24 cellular contexts compared by ENCODE assay signal in the genomic region with DNA sequence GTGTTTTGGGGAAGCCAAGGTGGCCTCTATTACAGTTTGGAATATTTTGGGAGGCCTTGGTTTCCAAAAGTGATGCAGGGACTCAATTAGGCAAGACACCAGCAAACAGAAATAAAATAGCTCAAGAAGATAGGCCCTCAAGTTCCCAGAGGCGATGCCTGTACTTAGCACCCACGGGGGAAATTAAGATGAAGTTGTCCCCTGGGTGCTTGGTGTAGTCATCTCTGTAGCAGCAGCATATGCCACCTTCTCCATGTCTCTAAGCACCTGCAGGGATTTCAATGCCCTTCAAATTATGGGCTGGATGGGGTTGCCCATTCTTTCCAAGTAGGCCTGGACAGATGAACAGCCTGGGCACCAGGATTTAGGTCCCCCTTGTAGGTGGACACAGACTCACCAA.
A peak's percentile ranks its signal among the peaks of the same experiment; 100 is the strongest.
DNase-seq lines count a peak whose midpoint lies in the region; ATAC-seq, FAIRE-seq and TF ChIP-seq lines count a peak whose summit lies in the region.
"Had no signal": no experiment of that assay in that cellular context is flagged by ENCODE, and none has a peak within 500 bp of the region (broad histone marks: within the 10 kb centered on the region; RNA-seq: fewer than 3 reads in every experiment).

No MANE protein-coding gene starts in this region.

- peak; percentile 50 for DNase-seq in GM12878 (ENCODE audit: low read depth, low spot score)
- DNase-seq in activated CD8-positive, alpha-beta memory T cell treated with anti-CD3 and anti-CD28 coated beads, Interleukin-2, amount 10 ng/mL, durations not matched to agents 7 days and 5 days, result no peak
- DNase-seq: Caco-2; CD4-positive, alpha-beta memory T cell; DMS 273 treated with DMSO at 0.1 percent for 48 hours; DMS79 treated with DMSO at 0.1 percent for 48 hours; GOT3; HCEC 1CT; NCI-H1105 treated with DMSO at 0.1 percent for 48 hours; NCI-H2029 treated with DMSO at 0.1 percent for 48 hours; NCI-H510A; NCI-H774; NK-92 treated with Interleukin-12 subunit alpha and Interleukin-12 subunit beta, amount 100 ng/mL, for 24 hours; SIG-M5; SK-N-SH; T-helper 2 cell had no signal

- H3K9me3 Mint-ChIP-seq in activated CD8-positive, alpha-beta memory T cell treated with anti-CD3 and anti-CD28 coated beads, Interleukin-2, amount 10 ng/mL, durations not matched to agents 7 days and 5 days (ENCODE audit: low read depth), result no peaks in the 10 kb centered on the region
- H3K9me3 Mint-ChIP-seq: IgD-negative memory B cell had no signal

- TF ChIP-seq POLR2A in GM12878 (IDR thresholded peaks at IDR 0.05; ENCODE audit: low read depth, low read length) (no peak), GM18505 (IDR thresholded peaks at IDR 0.05; ENCODE audit: borderline replicate concordance, extremely low read depth, insufficient read depth, insufficient read length) (no peak)

- SMC1A ChIA-PET in GM12878 (lab: Charles Lee; ENCODE audit: uncharacterized antibody, unreplicated experiment), result interaction anchor here (0.6 to 5.2 kb wide), 9 partner anchors 9 to 455 kb away, joined by 3 to 32 read pairs (median 3); no protein-coding TSS in a partner anchor

- no peak for FAIRE-seq in GM12878 (lab: Jason Lieb, UNC)
- FAIRE-seq: GM12891 had no signal

- H4K20me1 ChIP-seq in GM12878 (ENCODE audit: control insufficient read depth, insufficient read depth), result no peaks in the 10 kb centered on the region

- no peak for TF ChIP-seq RAD21 in GM12878 (IDR thresholded peaks at IDR 0.05; ENCODE audit: insufficient read depth, low read depth, low read length)

- no peak overlapping the region for H3K4me3 Mint-ChIP-seq in activated CD8-positive, alpha-beta memory T cell treated with anti-CD3 and anti-CD28 coated beads, Interleukin-2, amount 10 ng/mL, durations not matched to agents 7 days and 5 days
- H3K4me3 Mint-ChIP-seq: CD4-positive, alpha-beta memory T cell; IgD-negative memory B cell had no signal

- H3K27me3 Mint-ChIP-seq in activated CD8-positive, alpha-beta memory T cell treated with anti-CD3 and anti-CD28 coated beads, Interleukin-2, amount 10 ng/mL, durations not matched to agents 7 days and 5 days, result no peaks in the 10 kb centered on the region
- H3K27me3 Mint-ChIP-seq: CD4-positive, alpha-beta memory T cell had no signal

- no peaks in the 10 kb centered on the region for H3K27me3 ChIP-seq in GM12878 (replicated peaks in 1 of 2; ENCODE audit: control insufficient read depth in 2 of 2, insufficient read depth in 2 of 2, low read length in 1 of 2)

- peaks cover 15% of the 10 kb centered on the region; the same call in 2 of the 3 replicates for H3K9me3 ChIP-seq in GM12878 (replicated peaks; ENCODE audit: control insufficient read depth, insufficient read depth, low read length)
- H3K9me3 ChIP-seq: Caco-2 had no signal

- peaks cover 13% of the 10 kb centered on the region for H3K4me1 Mint-ChIP-seq in activated CD8-positive, alpha-beta memory T cell treated with anti-CD3 and anti-CD28 coated beads, Interleukin-2, amount 10 ng/mL, durations not matched to agents 7 days and 5 days
- H3K4me1 Mint-ChIP-seq: CD4-positive, alpha-beta memory T cell; IgD-negative memory B cell had no signal

- peak; percentile 41 for ATAC-seq in GM18520 (IDR thresholded peaks at IDR 0.05; ENCODE audit: unreplicated experiment)
- ATAC-seq in HG02798 (IDR thresholded peaks at IDR 0.05; ENCODE audit: poor library complexity, unreplicated experiment), result peak; percentile 36
- ATAC-seq in GM12878, result peak; percentile 89
- ATAC-seq in GM18505 (IDR thresholded peaks at IDR 0.05; ENCODE audit: unreplicated experiment), result no peak
- no peak for ATAC-seq in GM19397 (IDR thresholded peaks at IDR 0.05; ENCODE audit: unreplicated experiment)
- ATAC-seq in activated CD8-positive, alpha-beta memory T cell treated with anti-CD3 and anti-CD28 coated beads, Interleukin-2, amount 10 ng/mL, durations not matched to agents 7 days and 5 days, result no peak
- ATAC-seq in HG02938 (IDR thresholded peaks at IDR 0.05; ENCODE audit: unreplicated experiment), result no peak
- ATAC-seq: Panc1 had no signal

- intact Hi-C loops in GM12878 (cut with micrococcal nuclease; ENCODE audit: unreplicated experiment), result loop anchor here (2.0 kb wide), 1 partner anchor 31 kb away; no protein-coding TSS in a partner anchor

- no peak for TF ChIP-seq CTCF in GM12878 (IDR thresholded peaks at IDR 0.05 in 2 of 3, conservative IDR thresholded peaks at IDR 0.05 in 1 of 3; ENCODE audit: control insufficient read depth in 2 of 3, extremely low read depth in 1 of 3, insufficient read depth in 1 of 3, low read depth in 3 of 3, low read length in 3 of 3)

- H3K27ac Mint-ChIP-seq in activated CD8-positive, alpha-beta memory T cell treated with anti-CD3 and anti-CD28 coated beads, Interleukin-2, amount 10 ng/mL, durations not matched to agents 7 days and 5 days, result no peak overlapping the region
- H3K27ac Mint-ChIP-seq: CD4-positive, alpha-beta memory T cell; IgD-negative memory B cell had no signal

- POLR2A ChIA-PET in GM12878 (lab: Charles Lee), result interaction anchor here (0.6 to 1.6 kb wide), 5 partner anchors 8 to 759 kb away, joined by 3 to 5 read pairs (median 4); no protein-coding TSS in a partner anchor

- TF ChIP-seq EP300 in GM12878 (IDR thresholded peaks at IDR 0.05; ENCODE audit: borderline replicate concordance in 1 of 2, control insufficient read depth in 1 of 2, low read depth in 2 of 2, low read length in 2 of 2), result no peak

- in situ Hi-C loops in GM12878 (cut with MboI), result no loop called here

- H3K9ac ChIP-seq in GM12878 (ENCODE audit: control insufficient read depth, insufficient read depth, low read length), result no peak overlapping the region
- H3K9ac ChIP-seq: SK-N-SH had no signal

- H3K4me2 ChIP-seq in GM12878 (ENCODE audit: control insufficient read depth, insufficient read depth), result no peak overlapping the region
- H3K4me2 ChIP-seq: SK-N-SH had no signal

- 9% methylated on average over 2 of the region's 2 CpGs for WGBS in GM12878 (ENCODE audit: insufficient coverage, insufficient replicate concordance, low lambda C conversion rate, missing lambda C conversion rate)

- RAD21 ChIA-PET in GM12878 (lab: Charles Lee; ENCODE audit: unreplicated experiment), result interaction anchor here (0.8 to 2.5 kb wide), 8 partner anchors 9 to 111 kb away, joined by 3 to 13 read pairs (median 4); no protein-coding TSS in a partner anchor

- no TSS peak for BruUV-seq in GM12878 (replicated peaks; lab: Mats Ljungman, UMichigan)

- H3K27ac ChIP-seq in GM12878 (ENCODE audit: control insufficient read depth, insufficient read depth), result no peak overlapping the region

- H3K79me2 ChIP-seq in GM12878 (ENCODE audit: control insufficient read depth, insufficient read depth, low read length), result no peaks in the 10 kb centered on the region

- CTCF ChIA-PET in GM12878 (lab: Yijun Ruan, JAX), result interaction anchor here (1.0 to 2.0 kb wide), 6 partner anchors 9 to 455 kb away, joined by 3 to 7 read pairs (median 4); no protein-coding TSS in a partner anchor
- CTCF ChIA-PET in activated CD8-positive, alpha-beta memory T cell treated with anti-CD3 and anti-CD28 coated beads, Interleukin-2, amount 10 ng/mL, durations not matched to agents 7 days and 5 days (lab: Charles Lee), result interaction anchor here (1.1 to 1.5 kb wide), 2 partner anchors 25 to 48 kb away, joined by 3 to 5 read pairs; no protein-coding TSS in a partner anchor

- no peak overlapping the region for H2AFZ ChIP-seq in GM12878 (ENCODE audit: control insufficient read depth, low read depth, low read length)

- H3K4me1 ChIP-seq in GM12878 (ENCODE audit: control insufficient read depth, insufficient read depth, low read length), result peaks cover 33% of the 10 kb centered on the region
- H3K4me1 ChIP-seq: Caco-2 had no signal

- no peaks in the 10 kb centered on the region for H3K36me3 ChIP-seq in GM12878 (ENCODE audit: control insufficient read depth in 2 of 2, insufficient read depth in 2 of 2, low read length in 1 of 2)

- no peaks in the 10 kb centered on the region for H3K36me3 Mint-ChIP-seq in activated CD8-positive, alpha-beta memory T cell treated with anti-CD3 and anti-CD28 coated beads, Interleukin-2, amount 10 ng/mL, durations not matched to agents 7 days and 5 days

- H3K4me3 ChIP-seq in GM12878, result no peak overlapping the region

TF ChIP-seq in GM12878, 131 proteins besides CTCF, POLR2A, EP300 and RAD21 (continues in another document):
- TF ChIP-seq, protein P1, sequence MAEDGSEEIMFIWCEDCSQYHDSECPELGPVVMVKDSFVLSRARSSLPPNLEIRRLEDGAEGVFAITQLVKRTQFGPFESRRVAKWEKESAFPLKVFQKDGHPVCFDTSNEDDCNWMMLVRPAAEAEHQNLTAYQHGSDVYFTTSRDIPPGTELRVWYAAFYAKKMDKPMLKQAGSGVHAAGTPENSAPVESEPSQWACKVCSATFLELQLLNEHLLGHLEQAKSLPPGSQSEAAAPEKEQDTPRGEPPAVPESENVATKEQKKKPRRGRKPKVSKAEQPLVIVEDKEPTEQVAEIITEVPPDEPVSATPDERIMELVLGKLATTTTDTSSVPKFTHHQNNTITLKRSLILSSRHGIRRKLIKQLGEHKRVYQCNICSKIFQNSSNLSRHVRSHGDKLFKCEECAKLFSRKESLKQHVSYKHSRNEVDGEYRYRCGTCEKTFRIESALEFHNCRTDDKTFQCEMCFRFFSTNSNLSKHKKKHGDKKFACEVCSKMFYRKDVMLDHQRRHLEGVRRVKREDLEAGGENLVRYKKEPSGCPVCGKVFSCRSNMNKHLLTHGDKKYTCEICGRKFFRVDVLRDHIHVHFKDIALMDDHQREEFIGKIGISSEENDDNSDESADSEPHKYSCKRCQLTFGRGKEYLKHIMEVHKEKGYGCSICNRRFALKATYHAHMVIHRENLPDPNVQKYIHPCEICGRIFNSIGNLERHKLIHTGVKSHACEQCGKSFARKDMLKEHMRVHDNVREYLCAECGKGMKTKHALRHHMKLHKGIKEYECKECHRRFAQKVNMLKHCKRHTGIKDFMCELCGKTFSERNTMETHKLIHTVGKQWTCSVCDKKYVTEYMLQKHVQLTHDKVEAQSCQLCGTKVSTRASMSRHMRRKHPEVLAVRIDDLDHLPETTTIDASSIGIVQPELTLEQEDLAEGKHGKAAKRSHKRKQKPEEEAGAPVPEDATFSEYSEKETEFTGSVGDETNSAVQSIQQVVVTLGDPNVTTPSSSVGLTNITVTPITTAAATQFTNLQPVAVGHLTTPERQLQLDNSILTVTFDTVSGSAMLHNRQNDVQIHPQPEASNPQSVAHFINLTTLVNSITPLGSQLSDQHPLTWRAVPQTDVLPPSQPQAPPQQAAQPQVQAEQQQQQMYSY (CRISPR knock-in tag; IDR thresholded peaks at IDR 0.05), result no peak
- TF ChIP-seq, protein P2, sequence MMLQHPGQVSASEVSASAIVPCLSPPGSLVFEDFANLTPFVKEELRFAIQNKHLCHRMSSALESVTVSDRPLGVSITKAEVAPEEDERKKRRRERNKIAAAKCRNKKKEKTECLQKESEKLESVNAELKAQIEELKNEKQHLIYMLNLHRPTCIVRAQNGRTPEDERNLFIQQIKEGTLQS (IDR thresholded peaks at IDR 0.05; ENCODE audit: borderline replicate concordance, extremely low read depth, low read depth, low read length), result no peak
- no peak for TF ChIP-seq ZNF622 (IDR thresholded peaks at IDR 0.05)
- peak; percentile 83 for TF ChIP-seq IRF4 (IDR thresholded peaks at IDR 0.05; ENCODE audit: low read depth, low read length)
- TF ChIP-seq CHD2 (IDR thresholded peaks at IDR 0.05; ENCODE audit: borderline replicate concordance, low read depth, low read length), result no peak

Comparison
In these comparisons a context has a peak if more than half of its experiments do, and no peak if none do; other contexts are left out.
1. ATAC-seq: peak in GM18520 (single experiment), HG02798 (single experiment) and GM12878 (single experiment); none in GM18505 (single experiment), GM19397 (single experiment), activated CD8-positive, alpha-beta memory T cell treated with anti-CD3 and anti-CD28 coated beads, Interleukin-2, amount 10 ng/mL, durations not matched to agents 7 days and 5 days (single experiment) and HG02938 (single experiment).